In genomic region chr11:59135648-59136461, GRCh38 we compare ENCODE assay signal across 8 cellular contexts.
A peak's percentile ranks its signal among the peaks of the same experiment; 100 is the strongest.
DNase-seq lines count a peak whose midpoint lies in the region; ATAC-seq lines count a peak whose summit lies in the region.

No MANE protein-coding gene starts in this region.

- H3K27ac ChIP-seq in caudate nucleus (ENCODE audit: low read depth, low read length): no peak overlapping the region

- ATAC-seq in GM18861 (IDR thresholded peaks at IDR 0.05; ENCODE audit: unreplicated experiment) (peak; percentile 83), HG03064 (IDR thresholded peaks at IDR 0.05; ENCODE audit: low read depth, unreplicated experiment) (peak; percentile 93)
- ATAC-seq in activated CD4-positive, CD25-positive, alpha-beta regulatory T cell treated with anti-CD3 and anti-CD28 coated beads, Interleukin-2, amount 50 U/mL, for 24 hours: peak; percentile 97 to 100

- peak; percentile 58 for DNase-seq in 8988T
- DNase-seq in NCI-H2227 treated with DMSO at 0.1 percent for 48 hours (lab: John Stamatoyannopoulos, UW): peak; percentile 78
- peak in 56 of 61 donors; percentile 2 to 76 (median 48) for DNase-seq in caudate nucleus (lab: John Stamatoyannopoulos, UW)
- DNase-seq in left kidney (ENCODE audit: low read depth, low spot score): peak; percentile 94
- DNase-seq in stimulated activated CD4-positive, alpha-beta T cell treated with anti-CD3 and anti-CD28 coated beads, Interleukin-2, amount 100 ng/mL, for 4 hours (ENCODE audit: low read depth): peak; percentile 76
